27 cellular contexts compared by ENCODE assay signal in genomic region chr3:54003136-54003535, GRCh38.
"Had no signal": no experiment of that assay in that cellular context is flagged by ENCODE, and none has a peak within 500 bp of the region (broad histone marks: within the 10 kb centered on the region; RNA-seq: fewer than 3 reads in every experiment).

No MANE protein-coding gene starts in this region.

- H3K36me3 ChIP-seq: ascending aorta, cardiac muscle cell, SJSA1 had no signal

- H3K4me1 ChIP-seq: ascending aorta, SJSA1 had no signal

- H3K27ac Mint-ChIP-seq: activated CD4-positive, alpha-beta T cell treated with anti-CD3 and anti-CD28 coated beads, Interleukin-2, amount 10 ng/mL, durations not matched to agents 24 days and 14 days; activated CD8-positive, alpha-beta T cell treated with anti-CD3 and anti-CD28 coated beads for 36 hours; activated naive CD8-positive, alpha-beta T cell treated with anti-CD3 and anti-CD28 coated beads for 36 hours; activated T-cell treated with anti-CD3 and anti-CD28 coated beads, Interleukin-2, amount 50 U/mL, for 72 hours; activated T-helper 17 cell treated with anti-CD3 and anti-CD28 coated beads, Interleukin-2, amount 50 U/mL, for 72 hours; T-helper 1 cell treated with Interleukin-12 subunit alpha and Interleukin-12 subunit beta and Interleukin-4 antibody, amounts not matched to agents 30 μg/mL and 1 μg/mL, for 36 hours; T-helper 2 cell treated with Interferon-gamma antibody and Interleukin-4, amounts not matched to agents 5 μg/mL and 100 μg/mL, for 36 hours had no signal

- H3K9me3 Mint-ChIP-seq: activated CD4-positive, alpha-beta T cell treated with anti-CD3 and anti-CD28 coated beads, Interleukin-2, amount 10 ng/mL, durations not matched to agents 24 days and 14 days; activated CD8-positive, alpha-beta T cell treated with anti-CD3 and anti-CD28 coated beads for 36 hours; activated naive CD8-positive, alpha-beta T cell treated with anti-CD3 and anti-CD28 coated beads for 36 hours; activated T-cell treated with anti-CD3 and anti-CD28 coated beads, Interleukin-2, amount 50 U/mL, for 72 hours; activated T-helper 17 cell treated with anti-CD3 and anti-CD28 coated beads, Interleukin-2, amount 50 U/mL, for 72 hours; T-helper 1 cell treated with Interleukin-12 subunit alpha and Interleukin-12 subunit beta and Interleukin-4 antibody, amounts not matched to agents 30 μg/mL and 1 μg/mL, for 36 hours; T-helper 2 cell treated with Interferon-gamma antibody and Interleukin-4, amounts not matched to agents 5 μg/mL and 100 μg/mL, for 36 hours had no signal

- H3K4me3 ChIP-seq: ascending aorta, cardiac muscle cell, SJSA1 had no signal

- H3K9me3 ChIP-seq: ascending aorta, SJSA1, SK-N-SH had no signal

- DNase-seq: activated CD4-positive, alpha-beta T cell treated with anti-CD3 and anti-CD28 coated beads, Interleukin-2, amount 10 ng/mL, durations not matched to agents 24 days and 14 days; activated CD4-positive, alpha-beta T cell treated with anti-CD3 and anti-CD28 coated beads, Interleukin-2, amount 50 U/mL, for 4 hours; activated CD8-positive, alpha-beta T cell treated with anti-CD3 and anti-CD28 coated beads for 36 hours; activated effector memory CD4-positive, alpha-beta T cell treated with anti-CD3 and anti-CD28 coated beads, Interleukin-2, amount 50 U/mL, for 16 hours; activated naive CD4-positive, alpha-beta T cell; activated naive CD4-positive, alpha-beta T cell treated with anti-CD3 and anti-CD28 coated beads, Interleukin-2, amount 50 U/mL, for 16 hours; activated naive CD8-positive, alpha-beta T cell treated with anti-CD3 and anti-CD28 coated beads for 36 hours; activated T-cell treated with anti-CD3 and anti-CD28 coated beads, Interleukin-2, amount 50 U/mL, for 1 hour; activated T-cell treated with anti-CD3 and anti-CD28 coated beads, Interleukin-2, amount 50 U/mL, for 72 hours; amniotic stem cell; Karpas-422; NCI-H1048; NCI-H1436 treated with DMSO at 0.1 percent for 48 hours; NCI-H1694 treated with DMSO at 0.1 percent for 48 hours; NCI-H2029; NCI-H510A; NCI-H526; NCI-H748 treated with DMSO at 0.1 percent for 48 hours; OCI-M1; SHP77; SK-N-SH had no signal

- H3K27me3 Mint-ChIP-seq: activated CD4-positive, alpha-beta T cell treated with anti-CD3 and anti-CD28 coated beads, Interleukin-2, amount 10 ng/mL, durations not matched to agents 24 days and 14 days had no signal

- ATAC-seq: activated CD8-positive, alpha-beta T cell treated with anti-CD3 and anti-CD28 coated beads for 36 hours; activated T-cell treated with anti-CD3 and anti-CD28 coated beads, Interleukin-2, amount 50 U/mL, for 72 hours; activated T-helper 17 cell treated with anti-CD3 and anti-CD28 coated beads, Interleukin-2, amount 50 U/mL, for 72 hours had no signal

- H3K27me3 ChIP-seq: ascending aorta, cardiac muscle cell, SJSA1 had no signal

- H3K4me3 Mint-ChIP-seq: activated CD4-positive, alpha-beta T cell treated with anti-CD3 and anti-CD28 coated beads, Interleukin-2, amount 10 ng/mL, durations not matched to agents 24 days and 14 days; activated CD8-positive, alpha-beta T cell treated with anti-CD3 and anti-CD28 coated beads for 36 hours; activated naive CD8-positive, alpha-beta T cell treated with anti-CD3 and anti-CD28 coated beads for 36 hours; activated T-cell treated with anti-CD3 and anti-CD28 coated beads, Interleukin-2, amount 50 U/mL, for 72 hours; activated T-helper 17 cell treated with anti-CD3 and anti-CD28 coated beads, Interleukin-2, amount 50 U/mL, for 72 hours; T-helper 1 cell treated with Interleukin-12 subunit alpha and Interleukin-12 subunit beta and Interleukin-4 antibody, amounts not matched to agents 30 μg/mL and 1 μg/mL, for 36 hours; T-helper 2 cell treated with Interferon-gamma antibody and Interleukin-4, amounts not matched to agents 5 μg/mL and 100 μg/mL, for 36 hours had no signal

- H3K36me3 Mint-ChIP-seq: activated naive CD8-positive, alpha-beta T cell treated with anti-CD3 and anti-CD28 coated beads for 36 hours had no signal

- H3K27ac ChIP-seq: ascending aorta, cardiac muscle cell, SJSA1 had no signal

- H3K4me1 Mint-ChIP-seq: activated CD4-positive, alpha-beta T cell treated with anti-CD3 and anti-CD28 coated beads, Interleukin-2, amount 10 ng/mL, durations not matched to agents 24 days and 14 days; activated naive CD8-positive, alpha-beta T cell treated with anti-CD3 and anti-CD28 coated beads for 36 hours; activated T-helper 17 cell treated with anti-CD3 and anti-CD28 coated beads, Interleukin-2, amount 50 U/mL, for 72 hours had no signal
